In the genomic region with DNA sequence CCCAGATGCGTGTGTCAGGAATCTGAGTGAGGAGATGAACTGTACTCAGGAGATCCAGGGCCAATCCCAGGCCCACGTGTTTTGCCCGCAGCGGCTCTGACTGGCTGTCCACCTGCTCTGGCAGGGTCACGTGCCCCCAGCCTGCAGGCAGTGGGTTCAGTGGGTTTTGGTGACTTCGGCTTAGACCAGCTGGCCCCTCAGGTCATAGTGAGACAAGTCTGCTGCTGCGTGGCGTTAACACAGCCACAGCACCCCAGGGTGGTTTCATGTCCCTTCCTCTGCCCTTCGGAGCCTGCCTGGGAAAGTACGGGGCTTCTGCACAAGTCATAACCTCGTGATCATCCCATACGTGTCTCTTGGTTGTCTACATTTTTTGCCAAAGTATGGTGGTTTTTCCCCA, we compare ENCODE assay signal across 9 cellular contexts. TPM values are rescaled to one million over a fixed set of nuclear protein-coding genes. Genes with fewer than 3 reads are reported as not detected.
DNase-seq lines count a peak whose midpoint lies in the region; ATAC-seq, FAIRE-seq and TF ChIP-seq lines count a peak whose summit lies in the region.
"Had no signal": no experiment of that assay in that cellular context is flagged by ENCODE, and none has a peak within 500 bp of the region (broad histone marks: within the 10 kb centered on the region; RNA-seq: fewer than 3 reads in every experiment).

No MANE protein-coding gene starts in this region.

- TF ChIP-seq CTCF in coronary artery (IDR thresholded peaks at IDR 0.05) = no peak
- no peak for TF ChIP-seq CTCF in smooth muscle cell (IDR thresholded peaks at IDR 0.05; ENCODE audit: borderline replicate concordance, insufficient read depth, poor library complexity, severe bottlenecking)

- no peaks in the 10 kb centered on the region for H3F3A ChIP-seq in smooth muscle cell (ENCODE audit: low read depth)

- ATAC-seq in HG03442 (IDR thresholded peaks at IDR 0.05; ENCODE audit: unreplicated experiment) (peak; percentile 31), HG03571 (IDR thresholded peaks at IDR 0.05; ENCODE audit: unreplicated experiment) (no peak)

- H2AFZ ChIP-seq in smooth muscle cell (ENCODE audit: low read depth) = no peak overlapping the region

- H3K4me3 Mint-ChIP-seq in T-helper 2 cell treated with Interferon-gamma antibody and Interleukin-4, amounts not matched to agents 5 μg/mL and 100 μg/mL, for 36 hours = peak overlapping the region; percentile 88

- peaks cover 10% of the 10 kb centered on the region for H3K36me3 Mint-ChIP-seq in T-helper 2 cell treated with Interferon-gamma antibody and Interleukin-4, amounts not matched to agents 5 μg/mL and 100 μg/mL, for 36 hours (ENCODE audit: low read depth)

- no peaks in the 10 kb centered on the region for H3K27me3 ChIP-seq in smooth muscle cell (ENCODE audit: low read depth)

- H3K4me1 ChIP-seq in smooth muscle cell (ENCODE audit: low read depth) = peaks cover 12% of the 10 kb centered on the region

- no peaks in the 10 kb centered on the region for H3K36me3 ChIP-seq in smooth muscle cell (ENCODE audit: low read depth)

- H3K9ac ChIP-seq in smooth muscle cell (ENCODE audit: low read depth) = no peak overlapping the region

- H3K79me2 ChIP-seq in smooth muscle cell (ENCODE audit: low read depth) = peaks cover 69% of the 10 kb centered on the region

- H3K27ac Mint-ChIP-seq in T-helper 2 cell treated with Interferon-gamma antibody and Interleukin-4, amounts not matched to agents 5 μg/mL and 100 μg/mL, for 36 hours = no peak overlapping the region

- no peaks in the 10 kb centered on the region for H3K27me3 Mint-ChIP-seq in T-helper 2 cell treated with Interferon-gamma antibody and Interleukin-4, amounts not matched to agents 5 μg/mL and 100 μg/mL, for 36 hours (ENCODE audit: low read depth)

- peak overlapping the region; percentile 99 for H3K4me2 ChIP-seq in smooth muscle cell

- no peak for FAIRE-seq in RCC 7860 (lab: Jason Lieb, UNC)

- no peak overlapping the region for H3K27ac ChIP-seq in coronary artery
- H3K27ac ChIP-seq in smooth muscle cell (ENCODE audit: low read depth) = no peak overlapping the region

- DNase-seq in T-helper 2 cell treated with Interferon-gamma antibody and Interleukin-4, amounts not matched to agents 5 μg/mL and 100 μg/mL, for 36 hours (ENCODE audit: low spot score) = no peak
- DNase-seq in T-helper 2 cell (no peak), coronary artery (ENCODE audit: low spot score) (no peak), smooth muscle cell (lab: John Stamatoyannopoulos, UW; ENCODE audit: unreplicated experiment) (no peak), NCI-H2227 (lab: John Stamatoyannopoulos, UW; ENCODE audit: unreplicated experiment) (no peak), RCC 7860 (ENCODE audit: low spot score) (no peak)
- DNase-seq: ACHN had no signal

- H3K9me3 ChIP-seq in smooth muscle cell (replicated peaks; ENCODE audit: low read depth) = no peaks in the 10 kb centered on the region

- peak overlapping the region; percentile 90 for H3K4me3 ChIP-seq in coronary artery
- peak overlapping the region; percentile 77 for H3K4me3 ChIP-seq in smooth muscle cell

- no peaks in the 10 kb centered on the region for H3K9me3 Mint-ChIP-seq in T-helper 2 cell treated with Interferon-gamma antibody and Interleukin-4, amounts not matched to agents 5 μg/mL and 100 μg/mL, for 36 hours

- 95% methylated on average over 12 of the region's 12 CpGs for WGBS in smooth muscle cell (ENCODE audit: low lambda C conversion rate)

- peaks cover 29% of the 10 kb centered on the region for H3K4me1 Mint-ChIP-seq in T-helper 2 cell treated with Interferon-gamma antibody and Interleukin-4, amounts not matched to agents 5 μg/mL and 100 μg/mL, for 36 hours (ENCODE audit: low read depth)

- H4K20me1 ChIP-seq in smooth muscle cell (ENCODE audit: low read depth) = peaks cover 69% of the 10 kb centered on the region

RNA-seq across cellular contexts. Expression of a gene that starts 2.6 kb away (rescaled TPM):
- total RNA-seq in smooth muscle cell = 2.3 and 7.9 TPM in 2 replicates
- 17.6 and 31.4 TPM in 2 replicates for polyA plus RNA-seq in smooth muscle cell
